In genomic region chr16:50742521-50743150, GRCh38 we compare ENCODE assay signal across 8 cellular contexts. TPM values are rescaled to one million over a fixed set of nuclear protein-coding genes. Genes with fewer than 3 reads are reported as not detected.
DNase-seq lines count a peak whose midpoint lies in the region; ATAC-seq and TF ChIP-seq lines count a peak whose summit lies in the region.

No MANE protein-coding gene starts in this region.

- no peak for TF ChIP-seq CTCF in AG10803 (conservative IDR thresholded peaks at IDR 0.05; ENCODE audit: low read length)
- TF ChIP-seq CTCF in breast epithelium (IDR thresholded peaks at IDR 0.05), result no peak

- H3K27ac Mint-ChIP-seq in T-helper 1 cell treated with Interleukin-12 subunit alpha and Interleukin-12 subunit beta and Interleukin-4 antibody, amounts not matched to agents 30 μg/mL and 1 μg/mL, for 36 hours, result peak overlapping the region; percentile 76

- no peaks in the 10 kb centered on the region for H3K27me3 Mint-ChIP-seq in T-helper 1 cell treated with Interleukin-12 subunit alpha and Interleukin-12 subunit beta and Interleukin-4 antibody, amounts not matched to agents 30 μg/mL and 1 μg/mL, for 36 hours (ENCODE audit: low read depth)

- no peaks in the 10 kb centered on the region for H3K9me3 ChIP-seq in breast epithelium

- H3K4me3 ChIP-seq in AG10803 (ENCODE audit: low read length) (peak overlapping the region; percentile 80), breast epithelium (peak overlapping the region; percentile 90 to 96 (median 95))

- H3K4me1 Mint-ChIP-seq in T-helper 1 cell treated with Interleukin-12 subunit alpha and Interleukin-12 subunit beta and Interleukin-4 antibody, amounts not matched to agents 30 μg/mL and 1 μg/mL, for 36 hours (ENCODE audit: low read depth), result peaks cover 42% of the 10 kb centered on the region

- no peaks in the 10 kb centered on the region for H3K36me3 ChIP-seq in breast epithelium

- TF ChIP-seq POLR2A in breast epithelium (IDR thresholded peaks at IDR 0.05), result no peak

- no peaks in the 10 kb centered on the region for H3K27me3 ChIP-seq in breast epithelium

- ATAC-seq in GM21723 (IDR thresholded peaks at IDR 0.05; ENCODE audit: unreplicated experiment) (peak; percentile 15), HG02759 (IDR thresholded peaks at IDR 0.05; ENCODE audit: unreplicated experiment) (no peak)

- H3K36me3 Mint-ChIP-seq in T-helper 1 cell treated with Interleukin-12 subunit alpha and Interleukin-12 subunit beta and Interleukin-4 antibody, amounts not matched to agents 30 μg/mL and 1 μg/mL, for 36 hours (ENCODE audit: low read depth), result peaks cover 43% of the 10 kb centered on the region

- no peaks in the 10 kb centered on the region for H3K9me3 Mint-ChIP-seq in T-helper 1 cell treated with Interleukin-12 subunit alpha and Interleukin-12 subunit beta and Interleukin-4 antibody, amounts not matched to agents 30 μg/mL and 1 μg/mL, for 36 hours

- H3K4me1 ChIP-seq in breast epithelium, result peaks cover 0 to 4% of the 10 kb centered on the region in 2 donors

- DNase-seq in AG10803 (ENCODE audit: low read depth), result peak; percentile 60
- DNase-seq in breast epithelium (ENCODE audit: low spot score in 2 of 2), result no peak
- DNase-seq in iris pigment epithelial cell (ENCODE audit: low read depth), result peak; percentile 31
- DNase-seq in stimulated activated CD4-positive, alpha-beta T cell treated with anti-CD3 and anti-CD28 coated beads, Interleukin-15, amount 100 ng/mL, for 24 hours, result peak; percentile 57
- DNase-seq in SHP77 treated with DMSO at 0.1 percent for 48 hours (lab: John Stamatoyannopoulos, UW), result no peak

- intact Hi-C loops in breast epithelium (cut with DNase I; ENCODE audit: low total_unique reads), result no loop called here

- H3K4me3 Mint-ChIP-seq in T-helper 1 cell treated with Interleukin-12 subunit alpha and Interleukin-12 subunit beta and Interleukin-4 antibody, amounts not matched to agents 30 μg/mL and 1 μg/mL, for 36 hours, result peak overlapping the region; percentile 87

- peak overlapping the region; percentile 90 to 96 for H3K27ac ChIP-seq in breast epithelium

RNA-seq across cellular contexts. Expression of gene CYLD, which starts 0.8 kb away (rescaled TPM):
- 10 to 100 TPM; 40.6 to 62.9 (median 43.4) TPM for total RNA-seq in breast epithelium

RNA-seq across cellular contexts. Expression of gene NOD2, which starts 49.2 kb away (rescaled TPM):
- total RNA-seq in breast epithelium, result 1 to 10 TPM; 2.6 to 4.9 (median 3.8) TPM

Comparison
In these comparisons a context has a peak if more than half of its experiments do, and no peak if none do; other contexts are left out.
1. DNase-seq: peak in AG10803 (single experiment), iris pigment epithelial cell (single experiment) and stimulated activated CD4-positive, alpha-beta T cell treated with anti-CD3 and anti-CD28 coated beads, Interleukin-15, amount 100 ng/mL, for 24 hours (single experiment); none in breast epithelium (0 of 2) and SHP77 treated with DMSO at 0.1 percent for 48 hours (single experiment).